23 cellular contexts compared by ENCODE assay signal in the genomic region with DNA sequence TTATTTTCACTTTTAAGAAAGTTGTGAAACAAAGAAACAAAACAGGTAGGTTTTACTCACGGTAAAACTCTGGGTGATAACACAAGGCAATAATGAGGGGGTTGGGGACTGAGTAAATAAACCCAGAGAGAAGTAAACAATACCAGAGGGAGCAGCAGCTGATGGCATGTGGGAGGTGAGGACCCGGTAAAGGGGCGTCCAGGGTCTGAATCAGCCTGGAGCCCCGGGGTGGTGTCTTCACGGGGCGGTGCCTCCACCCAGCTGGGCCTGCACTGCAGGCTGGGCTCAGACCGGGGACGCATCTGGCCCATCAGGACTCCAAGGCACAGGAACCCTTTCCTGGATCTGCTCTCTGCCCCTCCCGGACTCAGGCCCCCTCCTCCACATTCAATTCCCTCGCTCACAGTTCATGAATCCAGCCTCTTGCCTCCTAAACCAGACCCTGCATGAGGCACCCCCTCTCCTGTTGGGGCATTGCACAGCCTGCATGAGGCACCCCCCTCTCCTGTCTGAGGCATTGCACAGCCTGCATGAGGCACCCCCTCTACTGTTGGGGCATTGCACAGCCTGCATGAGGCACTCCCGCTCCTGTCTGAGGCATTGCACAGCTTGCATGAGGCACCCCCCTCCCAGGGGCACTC.
A peak's percentile ranks its signal among the peaks of the same experiment; 100 is the strongest.
DNase-seq lines count a peak whose midpoint lies in the region; TF ChIP-seq lines count a peak whose summit lies in the region.
"Had no signal": no experiment of that assay in that cellular context is flagged by ENCODE, and none has a peak within 500 bp of the region (broad histone marks: within the 10 kb centered on the region; RNA-seq: fewer than 3 reads in every experiment).

No MANE protein-coding gene starts in this region.

- H2BK12ac ChIP-seq in H9 (ENCODE audit: insufficient read length, low read depth, low read length), result peak overlapping the region; percentile 26

- H3K27me3 Mint-ChIP-seq in H9 (ENCODE audit: low read depth) (no peaks in the 10 kb centered on the region; the same call in 1 of the 2 replicates), progenitor cell of endocrine pancreas (peaks cover 3% of the 10 kb centered on the region)
- H3K27me3 Mint-ChIP-seq: activated T-cell treated with anti-CD3 and anti-CD28 coated beads, Interleukin-2, amount 50 U/mL, for 24 hours had no signal

- H3K9me3 ChIP-seq in H9 (ENCODE audit: control insufficient read depth, low read depth, low read length), result no peaks in the 10 kb centered on the region
- no peaks in the 10 kb centered on the region for H3K9me3 ChIP-seq in Loucy (ENCODE audit: insufficient read depth, low read depth, low read length)
- no peaks in the 10 kb centered on the region for H3K9me3 ChIP-seq in hepatocyte (ENCODE audit: low read depth)
- H3K9me3 ChIP-seq: colonic mucosa, mucosa of descending colon, prostate gland had no signal

- DNase-seq in H9 (no peak), hepatocyte (ENCODE audit: low spot score) (peak; percentile 37), progenitor cell of endocrine pancreas (ENCODE audit: low spot score, unreplicated experiment) (no peak)
- DNase-seq in activated CD4-positive, alpha-beta T cell treated with anti-CD3 and anti-CD28 coated beads for 1 hour, result no peak
- no peak for DNase-seq in activated CD8-positive, alpha-beta memory T cell treated with anti-CD3 and anti-CD28 coated beads, Interleukin-2, amount 50 U/mL, for 48 hours
- no peak for DNase-seq in stimulated activated CD8-positive, alpha-beta memory T cell treated with anti-CD3 and anti-CD28 coated beads, Interleukin-4, amount 100 ng/mL, for 48 hours
- DNase-seq: activated CD8-positive, alpha-beta T cell treated with anti-CD3 and anti-CD28 coated beads, Interleukin-2, amount 10 ng/mL, durations not matched to agents 7 days and 5 days; activated naive CD4-positive, alpha-beta T cell treated with anti-CD3 and anti-CD28 coated beads, Interleukin-2, amount 10 ng/mL, durations not matched to agents 7 days and 5 days; activated T-cell treated with anti-CD3 and anti-CD28 coated beads, Interleukin-2, amount 50 U/mL, for 24 hours; amygdala; CD4-positive, alpha-beta memory T cell; colonic mucosa; immature natural killer cell; KG1; mucosa of descending colon; NCI-H1694 treated with DMSO at 0.1 percent for 48 hours; NCI-H2171 treated with DMSO at 0.1 percent for 48 hours; stimulated activated CD4-positive, alpha-beta T cell treated with anti-CD3 and anti-CD28 coated beads, Interleukin-1b, Interleukin-23, amount 100 ng/mL, for 48 hours; T1000 had no signal

- peak overlapping the region; percentile 10 for H3K4ac ChIP-seq in H9 (ENCODE audit: low read depth, low read length)

- no peak overlapping the region for H3K9ac ChIP-seq in H9 (ENCODE audit: extremely low read depth, insufficient read length, low read length)
- no peak overlapping the region for H3K9ac ChIP-seq in Loucy (ENCODE audit: low read depth, low read length, poor library complexity, severe bottlenecking)

- no peak overlapping the region for H3K56ac ChIP-seq in H9 (ENCODE audit: insufficient read length, low read depth, low read length)

- H3K79me2 ChIP-seq in H9 (ENCODE audit: insufficient read depth, low read length), result no peaks in the 10 kb centered on the region
- H3K79me2 ChIP-seq in Loucy (ENCODE audit: insufficient read depth, low read length), result no peaks in the 10 kb centered on the region
- no peaks in the 10 kb centered on the region for H3K79me2 ChIP-seq in hepatocyte

- H4K20me1 ChIP-seq in H9 (ENCODE audit: control insufficient read depth, insufficient read depth, insufficient read length), result no peaks in the 10 kb centered on the region
- no peaks in the 10 kb centered on the region for H4K20me1 ChIP-seq in Loucy (ENCODE audit: insufficient read depth, low read length, poor library complexity, severe bottlenecking)
- H4K20me1 ChIP-seq in hepatocyte (ENCODE audit: insufficient read depth, poor library complexity, severe bottlenecking), result no peaks in the 10 kb centered on the region

- H3K4me1 ChIP-seq in H9 (ENCODE audit: insufficient read depth, low read length) (peaks cover 9% of the 10 kb centered on the region; the same call in 1 of the 2 replicates), Loucy (ENCODE audit: insufficient read depth, low read length, poor library complexity, severe bottlenecking) (peaks cover 5% of the 10 kb centered on the region), hepatocyte (ENCODE audit: insufficient read depth) (peaks cover 39% of the 10 kb centered on the region)
- H3K4me1 ChIP-seq: colonic mucosa, prostate gland had no signal

- H3K27me3 ChIP-seq in H9 (ENCODE audit: insufficient read depth, low read length) (no peaks in the 10 kb centered on the region), Loucy (ENCODE audit: insufficient read depth, low read length, poor library complexity, severe bottlenecking) (no peaks in the 10 kb centered on the region), hepatocyte (no peaks in the 10 kb centered on the region)
- H3K27me3 ChIP-seq: colonic mucosa had no signal

- H3K4me3 Mint-ChIP-seq in H9 (peak overlapping the region; percentile 34 to 70), progenitor cell of endocrine pancreas (ENCODE audit: low read depth) (no peak overlapping the region)
- H3K4me3 Mint-ChIP-seq: activated CD8-positive, alpha-beta T cell treated with anti-CD3 and anti-CD28 coated beads, Interleukin-2, amount 10 ng/mL, durations not matched to agents 7 days and 5 days; activated naive CD4-positive, alpha-beta T cell treated with anti-CD3 and anti-CD28 coated beads, Interleukin-2, amount 10 ng/mL, durations not matched to agents 7 days and 5 days; activated T-cell treated with anti-CD3 and anti-CD28 coated beads, Interleukin-2, amount 50 U/mL, for 24 hours; CD4-positive, alpha-beta memory T cell; immature natural killer cell; neural crest cell; stimulated activated effector memory CD8-positive, alpha-beta T cell treated with anti-CD3 and anti-CD28 coated beads, Interleukin-12 subunit alpha, Interleukin-12 subunit beta, amount 100 ng/mL, for 72 hours had no signal

- peak; percentile 55; the same call in 2 of the 3 replicates for TF ChIP-seq CTCF in H9 (conservative IDR thresholded peaks at IDR 0.05)
- no peak for TF ChIP-seq CTCF in Loucy (conservative IDR thresholded peaks at IDR 0.05; ENCODE audit: low read length)
- TF ChIP-seq CTCF in hepatocyte (IDR thresholded peaks at IDR 0.05; ENCODE audit: poor library complexity), result peak; percentile 8
- peak; percentile 28 for TF ChIP-seq CTCF in progenitor cell of endocrine pancreas (IDR thresholded peaks at IDR 0.05; ENCODE audit: unreplicated experiment)

- no peak overlapping the region for H2BK15ac ChIP-seq in H9 (ENCODE audit: low read depth, low read length)

- no peak overlapping the region for H4K8ac ChIP-seq in H9 (replicated peaks; ENCODE audit: insufficient read length, low read depth, low read length)

- H3K14ac ChIP-seq in H9 (ENCODE audit: insufficient read depth, low read length), result peak overlapping the region; percentile 78

- H4K5ac ChIP-seq in H9 (ENCODE audit: insufficient read length, low read depth, low read length), result peak overlapping the region; percentile 11

- no peaks in the 10 kb centered on the region for H3F3A ChIP-seq in Loucy (ENCODE audit: low read depth)

- H3K23ac ChIP-seq in H9 (ENCODE audit: insufficient read length, low read depth, low read length), result no peak overlapping the region

- H3K36me3 Mint-ChIP-seq in H9 (ENCODE audit: insufficient read depth in 1 of 3, low read depth in 3 of 3), result peaks cover 0 to 11% (median 8%) of the 10 kb centered on the region in 3 experiments; a peak in 4 of 7 replicates
- H3K36me3 Mint-ChIP-seq in progenitor cell of endocrine pancreas (ENCODE audit: insufficient read depth), result no peaks in the 10 kb centered on the region
- H3K36me3 Mint-ChIP-seq: activated naive CD4-positive, alpha-beta T cell treated with anti-CD3 and anti-CD28 coated beads, Interleukin-2, amount 10 ng/mL, durations not matched to agents 7 days and 5 days; CD4-positive, alpha-beta memory T cell; immature natural killer cell; stimulated activated effector memory CD8-positive, alpha-beta T cell treated with anti-CD3 and anti-CD28 coated beads, Interleukin-12 subunit alpha, Interleukin-12 subunit beta, amount 100 ng/mL, for 72 hours had no signal

- peak overlapping the region; percentile 59 for H4K91ac ChIP-seq in H9 (ENCODE audit: insufficient read length, low read depth, low read length)

- H3K4me1 Mint-ChIP-seq in H9, result peaks cover 78 to 87% of the 10 kb centered on the region in 2 experiments
- H3K4me1 Mint-ChIP-seq in progenitor cell of endocrine pancreas (ENCODE audit: low read depth), result peaks cover 40% of the 10 kb centered on the region
- H3K4me1 Mint-ChIP-seq: activated naive CD4-positive, alpha-beta T cell treated with anti-CD3 and anti-CD28 coated beads, Interleukin-2, amount 10 ng/mL, durations not matched to agents 7 days and 5 days; CD4-positive, alpha-beta memory T cell; immature natural killer cell; stimulated activated effector memory CD8-positive, alpha-beta T cell treated with anti-CD3 and anti-CD28 coated beads, Interleukin-12 subunit alpha, Interleukin-12 subunit beta, amount 100 ng/mL, for 72 hours had no signal

- H3K4me2 ChIP-seq in H9 (ENCODE audit: insufficient read depth, insufficient read length, low read length), result no peak overlapping the region
- no peak overlapping the region for H3K4me2 ChIP-seq in Loucy (ENCODE audit: low read depth, low read length, poor library complexity, severe bottlenecking)
- H3K4me2 ChIP-seq in hepatocyte, result peak overlapping the region; percentile 36

- H2BK120ac ChIP-seq in H9 (ENCODE audit: low read depth, low read length, poor library complexity, severe bottlenecking), result peak overlapping the region; percentile 24

- H3K27ac Mint-ChIP-seq in H9, result peak overlapping the region; percentile 94 to 97 (median 97)
- peak overlapping the region; percentile 73 for H3K27ac Mint-ChIP-seq in progenitor cell of endocrine pancreas
- H3K27ac Mint-ChIP-seq: activated CD8-positive, alpha-beta T cell treated with anti-CD3 and anti-CD28 coated beads, Interleukin-2, amount 10 ng/mL, durations not matched to agents 7 days and 5 days; activated naive CD4-positive, alpha-beta T cell treated with anti-CD3 and anti-CD28 coated beads, Interleukin-2, amount 10 ng/mL, durations not matched to agents 7 days and 5 days; activated T-cell treated with anti-CD3 and anti-CD28 coated beads, Interleukin-2, amount 50 U/mL, for 24 hours; immature natural killer cell; stimulated activated effector memory CD8-positive, alpha-beta T cell treated with anti-CD3 and anti-CD28 coated beads, Interleukin-12 subunit alpha, Interleukin-12 subunit beta, amount 100 ng/mL, for 72 hours had no signal

- no peak overlapping the region for H2AFZ ChIP-seq in H9 (ENCODE audit: low read length)
- H2AFZ ChIP-seq in Loucy (ENCODE audit: low read length), result 0 out of 2 replicates have a peak overlapping the region, but pooled peaks have one; percentile 41
- H2AFZ ChIP-seq in hepatocyte, result no peak overlapping the region

- no peak overlapping the region for H3T11ph ChIP-seq in H9 (ENCODE audit: low read length)

- peak overlapping the region; percentile 80 for H3K27ac ChIP-seq in H9 (ENCODE audit: insufficient read length, low read depth, low read length)
- peak overlapping the region; percentile 67 for H3K27ac ChIP-seq in hepatocyte
- H3K27ac ChIP-seq: colonic mucosa, prostate gland had no signal

- no peaks in the 10 kb centered on the region for H3K79me1 ChIP-seq in H9 (ENCODE audit: insufficient read depth, low read depth, low read length, poor library complexity, severe bottlenecking)

- peak overlapping the region; percentile 77 for H3K18ac ChIP-seq in H9 (ENCODE audit: insufficient read length, low read depth, low read length)

- H2BK5ac ChIP-seq in H9 (ENCODE audit: insufficient read length, low read length), result peak overlapping the region; percentile 81

- H3K9me2 ChIP-seq in Loucy (replicated peaks; ENCODE audit: low read depth, low read length) (no peaks in the 10 kb centered on the region), hepatocyte (replicated peaks; ENCODE audit: insufficient read depth) (no peaks in the 10 kb centered on the region)

- H3K4me3 ChIP-seq in Loucy (ENCODE audit: low read length, poor library complexity, severe bottlenecking), result no peak overlapping the region
- H3K4me3 ChIP-seq in hepatocyte, result no peak overlapping the region
- H3K4me3 ChIP-seq: colonic mucosa, mucosa of descending colon, prostate gland had no signal

- no peaks in the 10 kb centered on the region for H3K23me2 ChIP-seq in H9 (ENCODE audit: insufficient read length, low read depth, low read length, poor library complexity, severe bottlenecking)

- H2AK5ac ChIP-seq in H9 (ENCODE audit: insufficient read length, low read length), result no peak overlapping the region

- no peak overlapping the region for H2BK20ac ChIP-seq in H9 (ENCODE audit: low read depth, low read length, poor library complexity, severe bottlenecking)

- no CpG with 5 or more reads among the region's 11 CpGs for WGBS in H9 (ENCODE audit: extremely low coverage, insufficient read length, low lambda C conversion rate)
- WGBS in hepatocyte (ENCODE audit: low lambda C conversion rate, missing lambda C conversion rate), result 25% methylated on average over 11 of the region's 11 CpGs

- H3K9me3 Mint-ChIP-seq in H9 (peaks cover 5 to 8% of the 10 kb centered on the region in 2 experiments; a peak in 4 of 5 replicates), progenitor cell of endocrine pancreas (ENCODE audit: low read depth) (no peaks in the 10 kb centered on the region)
- H3K9me3 Mint-ChIP-seq: activated naive CD4-positive, alpha-beta T cell treated with anti-CD3 and anti-CD28 coated beads, Interleukin-2, amount 10 ng/mL, durations not matched to agents 7 days and 5 days; activated T-cell treated with anti-CD3 and anti-CD28 coated beads, Interleukin-2, amount 50 U/mL, for 24 hours; CD4-positive, alpha-beta memory T cell; immature natural killer cell; neural crest cell; stimulated activated effector memory CD8-positive, alpha-beta T cell treated with anti-CD3 and anti-CD28 coated beads, Interleukin-12 subunit alpha, Interleukin-12 subunit beta, amount 100 ng/mL, for 72 hours had no signal

- no peaks in the 10 kb centered on the region for H3K36me3 ChIP-seq in Loucy (ENCODE audit: insufficient read depth, low read length)
- H3K36me3 ChIP-seq in hepatocyte (replicated peaks; ENCODE audit: insufficient read depth, low read depth), result no peaks in the 10 kb centered on the region
- H3K36me3 ChIP-seq: colonic mucosa, prostate gland had no signal
